Comparison of ENCODE assay signal across 1 cellular context in genomic region chr11:64859542-64860414, GRCh38.
TF ChIP-seq lines count a peak whose summit lies in the region.

No MANE protein-coding gene starts in this region.

TF ChIP-seq in GM12878, 131 proteins besides CTCF, POLR2A, EP300 and RAD21 (continued from another document):
- TF ChIP-seq, protein P1, sequence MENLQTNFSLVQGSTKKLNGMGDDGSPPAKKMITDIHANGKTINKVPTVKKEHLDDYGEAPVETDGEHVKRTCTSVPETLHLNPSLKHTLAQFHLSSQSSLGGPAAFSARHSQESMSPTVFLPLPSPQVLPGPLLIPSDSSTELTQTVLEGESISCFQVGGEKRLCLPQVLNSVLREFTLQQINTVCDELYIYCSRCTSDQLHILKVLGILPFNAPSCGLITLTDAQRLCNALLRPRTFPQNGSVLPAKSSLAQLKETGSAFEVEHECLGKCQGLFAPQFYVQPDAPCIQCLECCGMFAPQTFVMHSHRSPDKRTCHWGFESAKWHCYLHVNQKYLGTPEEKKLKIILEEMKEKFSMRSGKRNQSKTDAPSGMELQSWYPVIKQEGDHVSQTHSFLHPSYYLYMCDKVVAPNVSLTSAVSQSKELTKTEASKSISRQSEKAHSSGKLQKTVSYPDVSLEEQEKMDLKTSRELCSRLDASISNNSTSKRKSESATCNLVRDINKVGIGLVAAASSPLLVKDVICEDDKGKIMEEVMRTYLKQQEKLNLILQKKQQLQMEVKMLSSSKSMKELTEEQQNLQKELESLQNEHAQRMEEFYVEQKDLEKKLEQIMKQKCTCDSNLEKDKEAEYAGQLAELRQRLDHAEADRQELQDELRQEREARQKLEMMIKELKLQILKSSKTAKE (IDR thresholded peaks at IDR 0.05; ENCODE audit: low read depth, poor library complexity, severe bottlenecking): peak; percentile 93
- TF ChIP-seq JUND (IDR thresholded peaks at IDR 0.05; ENCODE audit: low read depth, low read length): peak; percentile 73; the same call in 1 of the 2 replicates
- peak; percentile 9 for TF ChIP-seq SIX5 (IDR thresholded peaks at IDR 0.05; ENCODE audit: low read depth, low read length, severe bottlenecking)
- no peak for TF ChIP-seq WRNIP1 (IDR thresholded peaks at IDR 0.05; ENCODE audit: borderline replicate concordance, low read depth, low read length)
- no peak for TF ChIP-seq PAX8 (IDR thresholded peaks at IDR 0.05)
- TF ChIP-seq, protein P2, sequence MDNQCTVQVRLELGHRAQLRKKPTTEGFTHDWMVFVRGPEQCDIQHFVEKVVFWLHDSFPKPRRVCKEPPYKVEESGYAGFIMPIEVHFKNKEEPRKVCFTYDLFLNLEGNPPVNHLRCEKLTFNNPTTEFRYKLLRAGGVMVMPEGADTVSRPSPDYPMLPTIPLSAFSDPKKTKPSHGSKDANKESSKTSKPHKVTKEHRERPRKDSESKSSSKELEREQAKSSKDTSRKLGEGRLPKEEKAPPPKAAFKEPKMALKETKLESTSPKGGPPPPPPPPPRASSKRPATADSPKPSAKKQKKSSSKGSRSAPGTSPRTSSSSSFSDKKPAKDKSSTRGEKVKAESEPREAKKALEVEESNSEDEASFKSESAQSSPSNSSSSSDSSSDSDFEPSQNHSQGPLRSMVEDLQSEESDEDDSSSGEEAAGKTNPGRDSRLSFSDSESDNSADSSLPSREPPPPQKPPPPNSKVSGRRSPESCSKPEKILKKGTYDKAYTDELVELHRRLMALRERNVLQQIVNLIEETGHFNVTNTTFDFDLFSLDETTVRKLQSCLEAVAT (IDR thresholded peaks at IDR 0.05): no peak
- TF ChIP-seq NRF1 (conservative IDR thresholded peaks at IDR 0.05; ENCODE audit: low read depth, low read length): no peak
- no peak for TF ChIP-seq POLR2AphosphoS2 (IDR thresholded peaks at IDR 0.05; ENCODE audit: low read depth, low read length)
- TF ChIP-seq HDGF (IDR thresholded peaks at IDR 0.05): no peak
- TF ChIP-seq BHLHE40 (IDR thresholded peaks at IDR 0.05; ENCODE audit: borderline replicate concordance in 1 of 2, low read depth in 2 of 2, low read length in 1 of 2): peak; percentile 90 to 93
- TF ChIP-seq, protein P3, sequence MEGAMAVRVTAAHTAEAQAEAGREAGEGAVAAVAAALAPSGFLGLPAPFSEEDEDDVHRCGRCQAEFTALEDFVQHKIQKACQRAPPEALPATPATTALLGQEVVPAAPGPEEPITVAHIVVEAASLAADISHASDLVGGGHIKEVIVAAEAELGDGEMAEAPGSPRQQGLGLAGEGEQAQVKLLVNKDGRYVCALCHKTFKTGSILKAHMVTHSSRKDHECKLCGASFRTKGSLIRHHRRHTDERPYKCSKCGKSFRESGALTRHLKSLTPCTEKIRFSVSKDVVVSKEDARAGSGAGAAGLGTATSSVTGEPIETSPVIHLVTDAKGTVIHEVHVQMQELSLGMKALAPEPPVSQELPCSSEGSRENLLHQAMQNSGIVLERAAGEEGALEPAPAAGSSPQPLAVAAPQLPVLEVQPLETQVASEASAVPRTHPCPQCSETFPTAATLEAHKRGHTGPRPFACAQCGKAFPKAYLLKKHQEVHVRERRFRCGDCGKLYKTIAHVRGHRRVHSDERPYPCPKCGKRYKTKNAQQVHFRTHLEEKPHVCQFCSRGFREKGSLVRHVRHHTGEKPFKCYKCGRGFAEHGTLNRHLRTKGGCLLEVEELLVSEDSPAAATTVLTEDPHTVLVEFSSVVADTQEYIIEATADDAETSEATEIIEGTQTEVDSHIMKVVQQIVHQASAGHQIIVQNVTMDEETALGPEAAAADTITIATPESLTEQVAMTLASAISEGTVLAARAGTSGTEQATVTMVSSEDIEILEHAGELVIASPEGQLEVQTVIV (IDR thresholded peaks at IDR 0.05; ENCODE audit: borderline replicate concordance, partially characterized antibody): no peak
- TF ChIP-seq ASH2L (IDR thresholded peaks at IDR 0.05; ENCODE audit: borderline replicate concordance, low read depth): no peak
- 0 out of 2 replicates have a peak, but pooled peaks have one; percentile 12 for TF ChIP-seq ZNF592 (IDR thresholded peaks at IDR 0.05)
